Comparison of ENCODE assay signal across 1 cellular context in the genomic region with DNA sequence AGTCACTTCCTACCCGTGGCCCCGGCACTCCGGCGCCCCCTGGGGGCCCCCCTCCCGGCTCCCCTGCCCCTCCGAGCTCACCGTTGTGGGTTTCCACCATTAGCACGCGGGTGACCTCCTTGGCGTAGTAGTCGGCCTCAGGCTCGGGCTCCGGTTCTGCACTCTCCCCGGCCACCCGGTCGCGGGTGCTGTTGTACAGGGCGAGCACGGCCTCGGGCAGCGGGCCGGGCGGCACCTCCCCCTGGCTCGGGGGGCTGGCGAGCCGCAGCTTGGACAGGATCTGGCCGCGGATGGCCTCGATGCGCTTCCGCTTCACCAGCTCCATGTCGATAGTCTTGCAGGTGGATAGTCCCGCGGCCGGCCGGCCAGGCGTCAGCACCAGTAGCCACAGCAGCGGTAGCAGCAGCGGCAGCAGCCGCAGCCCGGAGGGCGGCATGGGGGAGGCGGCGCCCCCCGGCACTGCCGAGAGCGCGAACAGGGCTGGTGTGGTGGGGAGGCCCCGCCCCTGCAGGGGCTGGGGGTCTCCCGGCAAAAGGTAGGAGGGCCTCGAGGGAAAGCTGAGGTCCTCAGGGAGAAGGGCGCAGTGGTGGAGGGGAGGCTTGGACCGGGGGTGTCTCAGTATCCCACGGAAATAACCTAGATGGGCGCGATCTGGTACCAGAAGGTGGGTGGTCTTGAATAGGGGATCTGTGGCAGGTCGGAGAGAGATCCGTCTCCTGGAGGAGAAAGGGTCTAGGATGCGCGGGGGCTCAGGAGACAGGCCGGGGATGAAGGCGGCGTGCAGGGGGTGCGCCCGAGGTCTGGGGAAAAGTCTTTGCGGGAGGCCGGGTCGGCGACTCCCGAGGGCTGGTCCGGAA.
A peak's percentile ranks its signal among the peaks of the same experiment; 100 is the strongest.
TF ChIP-seq lines count a peak whose summit lies in the region.

No MANE protein-coding gene starts in this region.

TF ChIP-seq in A549, 52 proteins besides CTCF, POLR2A, EP300 and RAD21:
- TF ChIP-seq, protein P1, sequence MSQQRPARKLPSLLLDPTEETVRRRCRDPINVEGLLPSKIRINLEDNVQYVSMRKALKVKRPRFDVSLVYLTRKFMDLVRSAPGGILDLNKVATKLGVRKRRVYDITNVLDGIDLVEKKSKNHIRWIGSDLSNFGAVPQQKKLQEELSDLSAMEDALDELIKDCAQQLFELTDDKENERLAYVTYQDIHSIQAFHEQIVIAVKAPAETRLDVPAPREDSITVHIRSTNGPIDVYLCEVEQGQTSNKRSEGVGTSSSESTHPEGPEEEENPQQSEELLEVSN (IDR thresholded peaks at IDR 0.05; ENCODE audit: borderline replicate concordance, low read depth) = peak; percentile 76; the same call in 1 of the 2 replicates
- TF ChIP-seq EHF (CRISPR knock-in tag; IDR thresholded peaks at IDR 0.05) = no peak
- TF ChIP-seq, protein P2, sequence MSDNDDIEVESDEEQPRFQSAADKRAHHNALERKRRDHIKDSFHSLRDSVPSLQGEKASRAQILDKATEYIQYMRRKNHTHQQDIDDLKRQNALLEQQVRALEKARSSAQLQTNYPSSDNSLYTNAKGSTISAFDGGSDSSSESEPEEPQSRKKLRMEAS (IDR thresholded peaks at IDR 0.05) = peak; percentile 90
- TF ChIP-seq, protein P3, sequence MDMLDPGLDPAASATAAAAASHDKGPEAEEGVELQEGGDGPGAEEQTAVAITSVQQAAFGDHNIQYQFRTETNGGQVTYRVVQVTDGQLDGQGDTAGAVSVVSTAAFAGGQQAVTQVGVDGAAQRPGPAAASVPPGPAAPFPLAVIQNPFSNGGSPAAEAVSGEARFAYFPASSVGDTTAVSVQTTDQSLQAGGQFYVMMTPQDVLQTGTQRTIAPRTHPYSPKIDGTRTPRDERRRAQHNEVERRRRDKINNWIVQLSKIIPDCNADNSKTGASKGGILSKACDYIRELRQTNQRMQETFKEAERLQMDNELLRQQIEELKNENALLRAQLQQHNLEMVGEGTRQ (IDR thresholded peaks at IDR 0.05) = no peak
- TF ChIP-seq JUN (IDR thresholded peaks at IDR 0.05) = peak in 1 of 2 experiments; percentile 40; a peak in 1 of 5 replicates
- TF ChIP-seq MYC (IDR thresholded peaks at IDR 0.05; ENCODE audit: borderline replicate concordance, low read length) = peak; percentile 88
- no peak for TF ChIP-seq HEYL (CRISPR knock-in tag; IDR thresholded peaks at IDR 0.05)
- TF ChIP-seq NR3C1 (IDR thresholded peaks at IDR 0.05) = no peak
- TF ChIP-seq HDAC2 (IDR thresholded peaks at IDR 0.05) = peak; percentile 31; the same call in 1 of the 2 replicates
- no peak for TF ChIP-seq HOXB13 (CRISPR knock-in tag; IDR thresholded peaks at IDR 0.05; ENCODE audit: low read depth)
- no peak for TF ChIP-seq ZC3H11A (IDR thresholded peaks at IDR 0.05)
- peak; percentile 80; the same call in 1 of the 2 replicates for TF ChIP-seq CHD4 (IDR thresholded peaks at IDR 0.05; ENCODE audit: borderline replicate concordance)
- TF ChIP-seq, protein P4, sequence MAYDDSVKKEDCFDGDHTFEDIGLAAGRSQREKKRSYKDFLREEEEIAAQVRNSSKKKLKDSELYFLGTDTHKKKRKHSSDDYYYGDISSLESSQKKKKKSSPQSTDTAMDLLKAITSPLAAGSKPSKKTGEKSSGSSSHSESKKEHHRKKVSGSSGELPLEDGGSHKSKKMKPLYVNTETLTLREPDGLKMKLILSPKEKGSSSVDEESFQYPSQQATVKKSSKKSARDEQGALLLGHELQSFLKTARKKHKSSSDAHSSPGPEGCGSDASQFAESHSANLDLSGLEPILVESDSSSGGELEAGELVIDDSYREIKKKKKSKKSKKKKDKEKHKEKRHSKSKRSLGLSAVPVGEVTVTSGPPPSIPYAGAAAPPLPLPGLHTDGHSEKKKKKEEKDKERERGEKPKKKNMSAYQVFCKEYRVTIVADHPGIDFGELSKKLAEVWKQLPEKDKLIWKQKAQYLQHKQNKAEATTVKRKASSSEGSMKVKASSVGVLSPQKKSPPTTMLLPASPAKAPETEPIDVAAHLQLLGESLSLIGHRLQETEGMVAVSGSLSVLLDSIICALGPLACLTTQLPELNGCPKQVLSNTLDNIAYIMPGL (CRISPR knock-in tag; IDR thresholded peaks at IDR 0.05; ENCODE audit: borderline replicate concordance) = peak; percentile 73; the same call in 1 of the 2 replicates
- TF ChIP-seq, protein P5, sequence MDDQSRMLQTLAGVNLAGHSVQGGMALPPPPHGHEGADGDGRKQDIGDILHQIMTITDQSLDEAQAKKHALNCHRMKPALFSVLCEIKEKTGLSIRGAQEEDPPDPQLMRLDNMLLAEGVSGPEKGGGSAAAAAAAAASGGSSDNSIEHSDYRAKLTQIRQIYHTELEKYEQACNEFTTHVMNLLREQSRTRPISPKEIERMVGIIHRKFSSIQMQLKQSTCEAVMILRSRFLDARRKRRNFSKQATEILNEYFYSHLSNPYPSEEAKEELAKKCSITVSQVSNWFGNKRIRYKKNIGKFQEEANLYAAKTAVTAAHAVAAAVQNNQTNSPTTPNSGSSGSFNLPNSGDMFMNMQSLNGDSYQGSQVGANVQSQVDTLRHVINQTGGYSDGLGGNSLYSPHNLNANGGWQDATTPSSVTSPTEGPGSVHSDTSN (IDR thresholded peaks at IDR 0.05) = peak; percentile 33; the same call in 1 of the 2 replicates
- TF ChIP-seq CBX8 (IDR thresholded peaks at IDR 0.05) = no peak
- peak; percentile 84; the same call in 1 of the 2 replicates for TF ChIP-seq HOXB5 (CRISPR knock-in tag; IDR thresholded peaks at IDR 0.05)
- TF ChIP-seq SMC3 (IDR thresholded peaks at IDR 0.05) = peak; percentile 80
- TF ChIP-seq PHF8 (IDR thresholded peaks at IDR 0.05; ENCODE audit: borderline replicate concordance, low read depth) = peak; percentile 32; the same call in 1 of the 2 replicates
- TF ChIP-seq NPAS2 (CRISPR knock-in tag; IDR thresholded peaks at IDR 0.05; ENCODE audit: borderline replicate concordance) = no peak
- TF ChIP-seq TP53 (CRISPR knock-in tag; IDR thresholded peaks at IDR 0.05) = peak; percentile 91; the same call in 1 of the 2 replicates
- TF ChIP-seq BHLHE40 (IDR thresholded peaks at IDR 0.05; ENCODE audit: low read depth, low read length) = no peak
- peak; percentile 38; the same call in 1 of the 2 replicates for TF ChIP-seq KDM5A (IDR thresholded peaks at IDR 0.05)
- peak; percentile 99 for TF ChIP-seq ZFP36 (IDR thresholded peaks at IDR 0.05; ENCODE audit: borderline replicate concordance, partially characterized antibody)
